In the genomic region with DNA sequence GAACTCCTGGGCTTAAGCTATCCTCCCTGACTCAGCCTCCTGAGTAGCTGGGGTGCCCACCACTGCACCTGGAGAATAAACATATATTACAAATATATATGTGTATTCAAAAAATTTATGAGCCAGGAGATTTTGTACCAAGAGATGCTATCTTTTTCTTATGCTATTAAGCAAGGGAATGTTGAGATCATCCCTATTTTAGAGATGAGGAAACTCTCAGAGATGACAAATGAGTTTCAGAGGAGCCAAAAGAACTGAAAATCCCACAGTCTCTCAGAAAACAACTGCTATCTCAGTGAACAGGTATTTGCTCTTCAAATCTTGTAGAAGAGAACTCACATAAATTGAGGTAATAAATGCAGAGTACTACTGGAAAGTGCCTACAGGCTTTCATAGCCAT, we compare ENCODE assay signal across 13 cellular contexts. TPM values are rescaled to one million over a fixed set of nuclear protein-coding genes. Genes with fewer than 3 reads are reported as not detected.
DNase-seq lines count a peak whose midpoint lies in the region; ATAC-seq and TF ChIP-seq lines count a peak whose summit lies in the region.
"Had no signal": no experiment of that assay in that cellular context is flagged by ENCODE, and none has a peak within 500 bp of the region (broad histone marks: within the 10 kb centered on the region; RNA-seq: fewer than 3 reads in every experiment).

No MANE protein-coding gene starts in this region.

- intact Hi-C loops in activated B cell treated with CpG ODN at 0.5 μM for 24 hours (cut with micrococcal nuclease): no loop called here

- peak overlapping the region; percentile 24 for H3K27ac Mint-ChIP-seq in activated B cell treated with CpG ODN at 0.5 μM for 24 hours
- H3K27ac Mint-ChIP-seq in naive thymus-derived CD8-positive, alpha-beta T cell: peak overlapping the region in 8 of 10 donors; percentile 8 to 77 (median 55)
- H3K27ac Mint-ChIP-seq in activated naive CD8-positive, alpha-beta T cell treated with anti-CD3 and anti-CD28 coated beads, Interleukin-2, amount 50 U/mL, for 24 hours: no peak overlapping the region
- H3K27ac Mint-ChIP-seq: activated CD4-positive, alpha-beta memory T cell treated with anti-CD3 and anti-CD28 coated beads for 36 hours had no signal

- no peaks in the 10 kb centered on the region for H3K36me3 ChIP-seq in urinary bladder (ENCODE audit: insufficient read depth)

- H3K27me3 Mint-ChIP-seq in activated B cell treated with CpG ODN at 0.5 μM for 24 hours: no peaks in the 10 kb centered on the region
- no peaks in the 10 kb centered on the region for H3K27me3 Mint-ChIP-seq in naive thymus-derived CD8-positive, alpha-beta T cell
- no peaks in the 10 kb centered on the region for H3K27me3 Mint-ChIP-seq in activated naive CD8-positive, alpha-beta T cell treated with anti-CD3 and anti-CD28 coated beads, Interleukin-2, amount 50 U/mL, for 24 hours
- H3K27me3 Mint-ChIP-seq: activated CD4-positive, alpha-beta memory T cell treated with anti-CD3 and anti-CD28 coated beads for 36 hours had no signal

- POLR2A ChIA-PET in activated B cell treated with CpG ODN at 0.5 μM for 24 hours (lab: Charles Lee): interaction anchor here (0.6 to 0.7 kb wide), 3 partner anchors 17 to 146 kb away, joined by 4 to 5 read pairs (median 5); no protein-coding TSS in a partner anchor
- POLR2A ChIA-PET in naive thymus-derived CD8-positive, alpha-beta T cell (lab: Charles Lee): interaction anchor here (0.6 to 1.2 kb wide), 4 partner anchors 29 to 154 kb away, joined by 3 to 9 read pairs (median 4); partner anchors contain the start of genes ANAPC16 and ASCC1

- H3K4me1 ChIP-seq in urinary bladder (ENCODE audit: insufficient read depth): no peaks in the 10 kb centered on the region

- H3K4me3 ChIP-seq in urinary bladder (ENCODE audit: low read depth, low read length): no peak overlapping the region
- H3K4me3 ChIP-seq: MG63 had no signal

- CTCF ChIA-PET in activated B cell treated with CpG ODN at 0.5 μM for 24 hours (lab: Charles Lee): interaction anchor here (1.1 kb wide), 1 partner anchor 151 kb away, joined by 5 read pairs; no protein-coding TSS in a partner anchor

- H3K9me3 Mint-ChIP-seq in activated B cell treated with CpG ODN at 0.5 μM for 24 hours: peaks cover 5% of the 10 kb centered on the region
- H3K9me3 Mint-ChIP-seq in naive thymus-derived CD8-positive, alpha-beta T cell: peaks cover 0 to 7% (median 3%) of the 10 kb centered on the region in 9 donors
- peaks cover 7% of the 10 kb centered on the region for H3K9me3 Mint-ChIP-seq in activated naive CD8-positive, alpha-beta T cell treated with anti-CD3 and anti-CD28 coated beads, Interleukin-2, amount 50 U/mL, for 24 hours

- H3K36me3 Mint-ChIP-seq in activated B cell treated with CpG ODN at 0.5 μM for 24 hours (ENCODE audit: low read depth): peaks cover 49% of the 10 kb centered on the region
- peaks cover 7 to 51% (median 34%) of the 10 kb centered on the region in 3 donors for H3K36me3 Mint-ChIP-seq in naive thymus-derived CD8-positive, alpha-beta T cell
- H3K36me3 Mint-ChIP-seq in activated naive CD8-positive, alpha-beta T cell treated with anti-CD3 and anti-CD28 coated beads, Interleukin-2, amount 50 U/mL, for 24 hours (ENCODE audit: low read depth): peaks cover 36% of the 10 kb centered on the region

- no peak for TF ChIP-seq CTCF in activated B cell treated with CpG ODN at 0.5 μM for 24 hours (IDR thresholded peaks at IDR 0.05)

- H3K27ac ChIP-seq in urinary bladder (ENCODE audit: low read depth): peak overlapping the region; percentile 87

- H3K4me3 Mint-ChIP-seq in activated B cell treated with CpG ODN at 0.5 μM for 24 hours: no peak overlapping the region
- H3K4me3 Mint-ChIP-seq in naive thymus-derived CD8-positive, alpha-beta T cell: peak overlapping the region in 2 of 10 donors; percentile 15 to 39
- no peak overlapping the region for H3K4me3 Mint-ChIP-seq in activated naive CD8-positive, alpha-beta T cell treated with anti-CD3 and anti-CD28 coated beads, Interleukin-2, amount 50 U/mL, for 24 hours
- H3K4me3 Mint-ChIP-seq: activated CD4-positive, alpha-beta memory T cell treated with anti-CD3 and anti-CD28 coated beads for 36 hours; nephron progenitor cell had no signal

- no peak for DNase-seq in activated B cell treated with CpG ODN at 0.5 μM for 24 hours
- DNase-seq in fibroblast of peridontal ligament (ENCODE audit: extremely low read depth): peak; percentile 21
- DNase-seq in naive thymus-derived CD8-positive, alpha-beta T cell: no peak
- DNase-seq in activated naive CD8-positive, alpha-beta T cell treated with anti-CD3 and anti-CD28 coated beads, Interleukin-2, amount 50 U/mL, for 24 hours: no peak
- DNase-seq in activated gamma-delta T cell (lab: John Stamatoyannopoulos, UW): no peak
- DNase-seq in activated T-cell treated with anti-CD3 and anti-CD28 coated beads for 4 hours: no peak
- DNase-seq: activated CD4-positive, alpha-beta memory T cell treated with anti-CD3 and anti-CD28 coated beads for 36 hours; EL; glutamatergic neuron; MG63; NCI-H526 treated with DMSO at 0.1 percent for 48 hours; nephron progenitor cell had no signal

- peaks cover 12% of the 10 kb centered on the region for H3K4me1 Mint-ChIP-seq in activated B cell treated with CpG ODN at 0.5 μM for 24 hours
- H3K4me1 Mint-ChIP-seq in naive thymus-derived CD8-positive, alpha-beta T cell: peaks cover 4 to 12% (median 9%) of the 10 kb centered on the region in 4 donors
- peaks cover 8% of the 10 kb centered on the region for H3K4me1 Mint-ChIP-seq in activated naive CD8-positive, alpha-beta T cell treated with anti-CD3 and anti-CD28 coated beads, Interleukin-2, amount 50 U/mL, for 24 hours
- H3K4me1 Mint-ChIP-seq: nephron progenitor cell had no signal

- ATAC-seq in activated B cell treated with CpG ODN at 0.5 μM for 24 hours (ENCODE audit: low read depth): no peak
- no peak for ATAC-seq in naive thymus-derived CD8-positive, alpha-beta T cell
- no peak for ATAC-seq in activated naive CD8-positive, alpha-beta T cell treated with anti-CD3 and anti-CD28 coated beads, Interleukin-2, amount 50 U/mL, for 24 hours

RNA-seq across cellular contexts. Expression of gene ANAPC16, which starts 29.6 kb away (rescaled TPM):
- total RNA-seq in activated B cell treated with CpG ODN at 0.5 μM for 24 hours (128 and 137 TPM in 2 replicates), urinary bladder (82.4 TPM)
- total RNA-seq in naive thymus-derived CD8-positive, alpha-beta T cell: 100 to 1,000 TPM; 121 to 128 TPM
- polyA plus RNA-seq in naive thymus-derived CD8-positive, alpha-beta T cell: 100 to 1,000 TPM; 419 to 453 (median 444) TPM
- 157 TPM for polyA plus RNA-seq in urinary bladder

RNA-seq across cellular contexts. Expression of gene ASCC1, which starts 29.9 kb away (rescaled TPM):
- 42.6 and 42.9 TPM in 2 replicates for total RNA-seq in activated B cell treated with CpG ODN at 0.5 μM for 24 hours
- total RNA-seq in naive thymus-derived CD8-positive, alpha-beta T cell: 10 to 100 TPM; 23.8 to 24.7 TPM
- polyA plus RNA-seq in naive thymus-derived CD8-positive, alpha-beta T cell: 10 to 100 TPM; 21.2 to 44.4 (median 31.4) TPM
- total RNA-seq in urinary bladder: 33.5 TPM
- 29.7 TPM for polyA plus RNA-seq in urinary bladder
